ENCODE assay signal across 9 cellular contexts in the genomic region with DNA sequence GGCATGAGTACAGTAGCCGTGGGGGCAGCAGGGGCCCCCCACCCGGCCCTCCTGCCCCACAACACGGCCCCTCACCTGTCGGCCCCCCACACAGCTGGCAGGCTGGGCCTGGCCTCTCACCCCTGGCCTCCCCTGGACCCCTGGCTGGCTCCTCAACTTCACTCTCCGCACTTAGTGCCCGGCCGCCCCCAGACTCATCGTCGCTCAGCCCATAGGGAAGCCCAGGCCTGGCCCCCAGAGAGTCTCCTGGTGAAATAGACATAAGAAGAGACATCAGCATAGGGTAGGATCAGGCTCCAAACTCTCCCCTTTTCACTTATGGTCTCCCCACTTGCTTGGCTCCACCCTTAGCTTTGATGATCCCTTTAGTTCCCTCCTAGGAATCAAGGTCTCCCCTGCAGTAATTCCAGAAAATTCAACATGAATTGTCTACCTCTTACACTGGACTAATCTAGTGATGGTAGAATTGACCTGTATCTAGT. TPM values are rescaled to one million over a fixed set of nuclear protein-coding genes. Genes with fewer than 3 reads are reported as not detected.
DNase-seq lines count a peak whose midpoint lies in the region; ATAC-seq and TF ChIP-seq lines count a peak whose summit lies in the region.
"Had no signal": no experiment of that assay in that cellular context is flagged by ENCODE, and none has a peak within 500 bp of the region (broad histone marks: within the 10 kb centered on the region; RNA-seq: fewer than 3 reads in every experiment).

No MANE protein-coding gene starts in this region.

- no peaks in the 10 kb centered on the region for H3K27me3 ChIP-seq in GM23338 (ENCODE audit: insufficient read depth)
- H3K27me3 ChIP-seq in esophagus muscularis mucosa = no peaks in the 10 kb centered on the region
- no peaks in the 10 kb centered on the region for H3K27me3 ChIP-seq in psoas muscle (ENCODE audit: insufficient read depth in 3 of 3, low read length in 2 of 3)
- no peaks in the 10 kb centered on the region for H3K27me3 ChIP-seq in ascending aorta

- H3K9me3 Mint-ChIP-seq in GM23338 = no peaks in the 10 kb centered on the region

- TF ChIP-seq CTCF in GM23338 (conservative IDR thresholded peaks at IDR 0.05; ENCODE audit: low read depth in 2 of 2) (no peak), esophagus muscularis mucosa (IDR thresholded peaks at IDR 0.05) (no peak), psoas muscle (IDR thresholded peaks at IDR 0.05) (no peak), ascending aorta (IDR thresholded peaks at IDR 0.05) (no peak)

- peaks cover 36% of the 10 kb centered on the region for H3F3A ChIP-seq in GM23338 (replicated peaks; ENCODE audit: low read depth)

- H3K4me1 ChIP-seq in GM23338 (ENCODE audit: insufficient read depth) = peaks cover 7% of the 10 kb centered on the region
- peaks cover 19 to 47% (median 28%) of the 10 kb centered on the region in 4 donors for H3K4me1 ChIP-seq in esophagus muscularis mucosa
- peaks cover 11% of the 10 kb centered on the region for H3K4me1 ChIP-seq in psoas muscle
- H3K4me1 ChIP-seq in ascending aorta = peaks cover 0 to 16% of the 10 kb centered on the region in 2 donors

- no peak overlapping the region; the same call in 1 of the 2 replicates for H3K27ac Mint-ChIP-seq in GM23338

- intact Hi-C loops in esophagus muscularis mucosa (cut with DNase I) = loop anchor here (10.0 kb wide), 1 partner anchor 164 kb away; a partner anchor contains a TSS
- intact Hi-C loops in psoas muscle (cut with DNase I) = no loop called here
- intact Hi-C loops in ascending aorta (cut with DNase I) = no loop called here

- peak overlapping the region; percentile 90 for H3K4me3 Mint-ChIP-seq in GM23338

- H3K9me3 ChIP-seq in SK-N-MC (ENCODE audit: low read depth, low read length) = no peaks in the 10 kb centered on the region
- no peaks in the 10 kb centered on the region for H3K9me3 ChIP-seq in esophagus muscularis mucosa
- H3K9me3 ChIP-seq in psoas muscle = no peaks in the 10 kb centered on the region
- H3K9me3 ChIP-seq in ascending aorta = no peaks in the 10 kb centered on the region

- WGBS in esophagus muscularis mucosa = 80% methylated on average over 5 of the region's 9 CpGs
- WGBS in psoas muscle, 3 donors = 75 to 83% (median 80%) methylated on average over 8 to 9 of the region's 9 CpGs

- H4K20me1 ChIP-seq in GM23338 (replicated peaks; ENCODE audit: insufficient read depth) = no peaks in the 10 kb centered on the region; the same call in none of the 2 replicates

- peaks cover 14% of the 10 kb centered on the region for H3K79me2 ChIP-seq in GM23338 (replicated peaks; ENCODE audit: insufficient read depth)

- H3K27ac ChIP-seq in GM23338 (ENCODE audit: low read depth) (peak overlapping the region; percentile 99), SK-N-MC (peak overlapping the region; percentile 66), esophagus muscularis mucosa (replicated peaks in 1 of 4) (peak overlapping the region in 3 of 4 donors; percentile 85 to 93 (median 90)), psoas muscle (peak overlapping the region; percentile 96), ascending aorta (no peak overlapping the region)

- no peak overlapping the region for H2AFZ ChIP-seq in GM23338

- H3K9ac ChIP-seq in SK-N-MC (ENCODE audit: insufficient read length) = peak overlapping the region; percentile 95

- no peak for DNase-seq in GM23338 (ENCODE audit: low spot score)
- DNase-seq in SK-N-MC (ENCODE audit: low read depth, low spot score) = no peak
- no peak for DNase-seq in esophagus muscularis mucosa (ENCODE audit: extremely low spot score)
- no peak for DNase-seq in psoas muscle
- no peak for DNase-seq in NCI-H2081 (lab: John Stamatoyannopoulos, UW)
- no peak for DNase-seq in NCI-H187 (lab: John Stamatoyannopoulos, UW)
- DNase-seq in ascending aorta (ENCODE audit: low spot score in 2 of 2) = no peak
- DNase-seq: activated CD4-positive, alpha-beta T cell treated with anti-CD3 and anti-CD28 coated beads, Interleukin-2, amount 50 U/mL, for 48 hours; midbrain had no signal

- peak overlapping the region; percentile 99 for H3K4me2 ChIP-seq in GM23338

- H3K4me3 ChIP-seq in GM23338 = peak overlapping the region; percentile 99
- H3K4me3 ChIP-seq in SK-N-MC = peak overlapping the region; percentile 94
- no peak overlapping the region for H3K4me3 ChIP-seq in esophagus muscularis mucosa
- H3K4me3 ChIP-seq in psoas muscle = no peak overlapping the region
- no peak overlapping the region for H3K4me3 ChIP-seq in ascending aorta

- peaks cover 17% of the 10 kb centered on the region for H3K4me1 Mint-ChIP-seq in GM23338

- no peak for TF ChIP-seq POLR2A in esophagus muscularis mucosa (IDR thresholded peaks at IDR 0.05; ENCODE audit: low read depth)

- ATAC-seq in GM23338 (no peak), psoas muscle (no peak)

- peaks cover 78% of the 10 kb centered on the region for H3K36me3 Mint-ChIP-seq in GM23338 (ENCODE audit: low read depth)

- no peak for TF ChIP-seq EP300 in esophagus muscularis mucosa (IDR thresholded peaks at IDR 0.05)

- H3K36me3 ChIP-seq in GM23338 (ENCODE audit: insufficient read depth) = peaks cover 44% of the 10 kb centered on the region
- peaks cover 74% of the 10 kb centered on the region for H3K36me3 ChIP-seq in SK-N-MC (ENCODE audit: insufficient read depth, low read length)
- H3K36me3 ChIP-seq in esophagus muscularis mucosa = peaks cover 44 to 75% (median 73%) of the 10 kb centered on the region in 4 donors
- H3K36me3 ChIP-seq in psoas muscle (ENCODE audit: insufficient read depth in 1 of 2, low read depth in 1 of 2) = peaks cover 10 to 77% of the 10 kb centered on the region in 2 donors
- peaks cover 57 to 65% of the 10 kb centered on the region in 2 donors for H3K36me3 ChIP-seq in ascending aorta

- H3K27me3 Mint-ChIP-seq in GM23338 (ENCODE audit: insufficient read depth, low read depth, poor library complexity) = peaks cover 27% of the 10 kb centered on the region

- H3K9me2 ChIP-seq in GM23338 (ENCODE audit: insufficient read depth) = no peaks in the 10 kb centered on the region

TF ChIP-seq in GM23338, 12 proteins besides CTCF, POLR2A, EP300 and RAD21 (continues in another document):
- TF ChIP-seq EZH2phosphoT487 (IDR thresholded peaks at IDR 0.05; ENCODE audit: unreplicated experiment) = no peak
- no peak for TF ChIP-seq JUNB (IDR thresholded peaks at IDR 0.05; ENCODE audit: unreplicated experiment)
- TF ChIP-seq POLR2AphosphoS5 (IDR thresholded peaks at IDR 0.05; ENCODE audit: low read depth) = no peak
- no peak for TF ChIP-seq NANOG (IDR thresholded peaks at IDR 0.05; ENCODE audit: borderline replicate concordance)
- no peak for TF ChIP-seq STAT1 (IDR thresholded peaks at IDR 0.05; ENCODE audit: unreplicated experiment)
- TF ChIP-seq, protein P1, sequence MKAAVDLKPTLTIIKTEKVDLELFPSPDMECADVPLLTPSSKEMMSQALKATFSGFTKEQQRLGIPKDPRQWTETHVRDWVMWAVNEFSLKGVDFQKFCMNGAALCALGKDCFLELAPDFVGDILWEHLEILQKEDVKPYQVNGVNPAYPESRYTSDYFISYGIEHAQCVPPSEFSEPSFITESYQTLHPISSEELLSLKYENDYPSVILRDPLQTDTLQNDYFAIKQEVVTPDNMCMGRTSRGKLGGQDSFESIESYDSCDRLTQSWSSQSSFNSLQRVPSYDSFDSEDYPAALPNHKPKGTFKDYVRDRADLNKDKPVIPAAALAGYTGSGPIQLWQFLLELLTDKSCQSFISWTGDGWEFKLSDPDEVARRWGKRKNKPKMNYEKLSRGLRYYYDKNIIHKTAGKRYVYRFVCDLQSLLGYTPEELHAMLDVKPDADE (IDR thresholded peaks at IDR 0.05) = no peak

RNA-seq across cellular contexts. Expression of a gene that starts 1.7 kb away (rescaled TPM):
- total RNA-seq in GM23338 (2014; rRNA removed; shearing (Covaris generic)) = 13.2 and 13.4 TPM in 2 replicates
- polyA plus RNA-seq in GM23338 (2016; fragmentation: Nextera tagmentation; extraction: Ambion mirVana) = 10.4 and 11.3 TPM in 2 replicates
- total RNA-seq in esophagus muscularis mucosa = 10 to 100 TPM in 3 of 4 donors, 1 to 10 TPM in 1; 8.3 to 14.5 (median 11.4) TPM
- total RNA-seq in psoas muscle = 10 to 100 TPM in 2 of 4 donors, 1 to 10 TPM in 2; 5.8 to 14.6 (median 8.7) TPM
- 10 to 100 TPM; 10.2 to 11.5 (median 10.7) TPM for polyA plus RNA-seq in psoas muscle
- 17.7 TPM for total RNA-seq in ascending aorta

RNA-seq across cellular contexts. Expression of a gene that starts 8.4 kb away (rescaled TPM):
- total RNA-seq in GM23338 (2014; rRNA removed; shearing (Covaris generic)) = 58.0 and 66.2 TPM in 2 replicates
- 32.6 and 34.0 TPM in 2 replicates for polyA plus RNA-seq in GM23338 (2016; fragmentation: Nextera tagmentation; extraction: Ambion mirVana)
- 100 to 1,000 TPM in 3 of 4 donors, 10 to 100 TPM in 1; 84.7 to 151 (median 124) TPM for total RNA-seq in esophagus muscularis mucosa
- total RNA-seq in psoas muscle = 10 to 100 TPM; 53.9 to 73.9 (median 57.3) TPM
- polyA plus RNA-seq in psoas muscle = 10 to 100 TPM; 50.1 to 96.4 (median 94.0) TPM
- total RNA-seq in ascending aorta = 94.0 TPM

RNA-seq across cellular contexts. Expression of a gene that starts 8.7 kb away (rescaled TPM):
- 43.9 and 51.4 TPM in 2 replicates for total RNA-seq in GM23338 (2014; rRNA removed; shearing (Covaris generic))
- 64.0 and 64.4 TPM in 2 replicates for polyA plus RNA-seq in GM23338 (2016; fragmentation: Nextera tagmentation; extraction: Ambion mirVana)
- 10 to 100 TPM; 39.0 to 50.1 (median 44.9) TPM for total RNA-seq in esophagus muscularis mucosa
- total RNA-seq in psoas muscle = 10 to 100 TPM; 36.6 to 61.0 (median 56.3) TPM
- polyA plus RNA-seq in psoas muscle = 10 to 100 TPM; 56.1 to 72.9 (median 71.1) TPM
- total RNA-seq in ascending aorta = 34.8 TPM

RNA-seq across cellular contexts. Expression of a gene that starts 22.3 kb away (rescaled TPM):
- total RNA-seq in GM23338 (2014; rRNA removed; shearing (Covaris generic)) = 110 and 118 TPM in 2 replicates
- polyA plus RNA-seq in GM23338 (2016; fragmentation: Nextera tagmentation; extraction: Ambion mirVana) = 69.1 and 81.7 TPM in 2 replicates
- total RNA-seq in esophagus muscularis mucosa = 10 to 100 TPM; 27.5 to 44.3 (median 31.6) TPM
- total RNA-seq in psoas muscle = 10 to 100 TPM; 17.5 to 44.9 (median 31.1) TPM
- polyA plus RNA-seq in psoas muscle = 10 to 100 TPM; 21.6 to 49.4 (median 24.2) TPM
- total RNA-seq in ascending aorta = 76.2 TPM

RNA-seq across cellular contexts. Expression of a gene that starts 30.5 kb away (rescaled TPM):
- total RNA-seq in GM23338 (2014; rRNA removed; shearing (Covaris generic)) = 178 and 183 TPM in 2 replicates
- 201 and 211 TPM in 2 replicates for polyA plus RNA-seq in GM23338 (2016; fragmentation: Nextera tagmentation; extraction: Ambion mirVana)
- total RNA-seq in esophagus muscularis mucosa = 10 to 100 TPM; 46.1 to 71.8 (median 62.7) TPM
- total RNA-seq in psoas muscle = 10 to 100 TPM; 44.0 to 83.6 (median 68.4) TPM
- polyA plus RNA-seq in psoas muscle = 100 to 1,000 TPM in 2 of 3 donors, 10 to 100 TPM in 1; 83.4 to 167 (median 127) TPM
- total RNA-seq in ascending aorta = 24.7 TPM

Comparison
In these comparisons a context has a peak if more than half of its experiments do, and no peak if none do; other contexts are left out.
1. H3K27ac ChIP-seq: peak in GM23338 (single experiment), SK-N-MC (single experiment), esophagus muscularis mucosa (3 of 4) and psoas muscle (single experiment); none in ascending aorta (0 of 2).
2. H3K4me3 ChIP-seq: peak in GM23338 (single experiment) and SK-N-MC (single experiment); none in esophagus muscularis mucosa (0 of 4), psoas muscle (single experiment) and ascending aorta (0 of 2).